Comparison of ENCODE assay signal across 8 cellular contexts in genomic region chr12:118064608-118065007, GRCh38. TPM values are rescaled to one million over a fixed set of nuclear protein-coding genes. Genes with fewer than 3 reads are reported as not detected.
DNase-seq lines count a peak whose midpoint lies in the region; ATAC-seq, FAIRE-seq and TF ChIP-seq lines count a peak whose summit lies in the region.
"Had no signal": no experiment of that assay in that cellular context is flagged by ENCODE, and none has a peak within 500 bp of the region (broad histone marks: within the 10 kb centered on the region; RNA-seq: fewer than 3 reads in every experiment).

No MANE protein-coding gene starts in this region.

- H3K36me3 ChIP-seq in astrocyte (ENCODE audit: insufficient read depth, low read length) (no peaks in the 10 kb centered on the region), neural progenitor cell (no peaks in the 10 kb centered on the region)

- H4K20me1 ChIP-seq in astrocyte (ENCODE audit: insufficient read depth, low read length) (no peaks in the 10 kb centered on the region), neural progenitor cell (ENCODE audit: low read depth) (peaks cover 9% of the 10 kb centered on the region)

- H3K27me3 ChIP-seq in astrocyte (ENCODE audit: insufficient read depth, low read length) (no peaks in the 10 kb centered on the region), neural progenitor cell (no peaks in the 10 kb centered on the region)

- peaks cover 51% of the 10 kb centered on the region for H3F3A ChIP-seq in neural progenitor cell (ENCODE audit: low read depth)

- H3K4me2 ChIP-seq in astrocyte (ENCODE audit: low read length) = no peak overlapping the region
- no peak overlapping the region for H3K4me2 ChIP-seq in neural progenitor cell

- H3K27me3 Mint-ChIP-seq in astrocyte (ENCODE audit: low read depth, unreplicated experiment) (no peaks in the 10 kb centered on the region), neural progenitor cell (ENCODE audit: insufficient read depth, low read depth) (peaks cover 3% of the 10 kb centered on the region)

- no peak overlapping the region for H3K4me3 Mint-ChIP-seq in astrocyte (ENCODE audit: unreplicated experiment)
- peak overlapping the region; percentile 38 for H3K4me3 Mint-ChIP-seq in neural progenitor cell

- no peak overlapping the region for H3K27ac ChIP-seq in astrocyte (ENCODE audit: low read depth, low read length)
- no peak overlapping the region for H3K27ac ChIP-seq in neural progenitor cell

- peaks cover 25% of the 10 kb centered on the region for H3K79me2 ChIP-seq in astrocyte (ENCODE audit: insufficient read depth, low read length)
- peaks cover 33% of the 10 kb centered on the region for H3K79me2 ChIP-seq in neural progenitor cell (ENCODE audit: low read depth)

- DNase-seq in astrocyte (ENCODE audit: low read depth) = no peak
- peak; percentile 58 for DNase-seq in neural progenitor cell (ENCODE audit: low spot score)
- no peak for DNase-seq in NCI-H2081 (lab: John Stamatoyannopoulos, UW)

- ATAC-seq in HG03354 (IDR thresholded peaks at IDR 0.05; ENCODE audit: poor library complexity, severe bottlenecking, unreplicated experiment) (peak; percentile 64), GM18511 (IDR thresholded peaks at IDR 0.05; ENCODE audit: unreplicated experiment) (no peak), HG03095 (IDR thresholded peaks at IDR 0.05; ENCODE audit: unreplicated experiment) (no peak)

- H3K9me3 ChIP-seq in astrocyte (ENCODE audit: insufficient read depth, low read depth, low read length) (no peaks in the 10 kb centered on the region), neural progenitor cell (ENCODE audit: low read depth) (no peaks in the 10 kb centered on the region)

- H3K4me3 ChIP-seq in astrocyte (ENCODE audit: insufficient read depth, low read depth, low read length) (no peak overlapping the region), neural progenitor cell (no peak overlapping the region)

- peaks cover 12% of the 10 kb centered on the region for H3K4me1 ChIP-seq in astrocyte (ENCODE audit: insufficient read depth, low read length)
- peaks cover 17% of the 10 kb centered on the region for H3K4me1 ChIP-seq in neural progenitor cell

- H3K9me3 Mint-ChIP-seq in astrocyte (ENCODE audit: unreplicated experiment) (no peaks in the 10 kb centered on the region), neural progenitor cell (no peaks in the 10 kb centered on the region)

- TF ChIP-seq CTCF in GM12872 (IDR thresholded peaks at IDR 0.05; ENCODE audit: insufficient read depth, low read depth, low read length) = peak; percentile 61
- TF ChIP-seq CTCF in astrocyte (IDR thresholded peaks at IDR 0.05; ENCODE audit: insufficient read depth, low read depth, low read length) = peak; percentile 19
- peak; percentile 47 for TF ChIP-seq CTCF in neural progenitor cell (IDR thresholded peaks at IDR 0.05)

- no peak overlapping the region for H3K9ac ChIP-seq in astrocyte (ENCODE audit: low read length)
- no peak overlapping the region for H3K9ac ChIP-seq in neural progenitor cell

- H2AFZ ChIP-seq in astrocyte (ENCODE audit: low read depth, low read length) (no peak overlapping the region), neural progenitor cell (replicated peaks) (no peak overlapping the region)

- H3K4me1 Mint-ChIP-seq in astrocyte (ENCODE audit: low read depth, unreplicated experiment) (peaks cover 24% of the 10 kb centered on the region), neural progenitor cell (peaks cover 24% of the 10 kb centered on the region)

- no peak for FAIRE-seq in astrocyte (lab: Jason Lieb, UNC)
- FAIRE-seq: islet of Langerhans had no signal

- H3K36me3 Mint-ChIP-seq in astrocyte (ENCODE audit: low read depth, unreplicated experiment) (no peaks in the 10 kb centered on the region), neural progenitor cell (peaks cover 6% of the 10 kb centered on the region)

- H3K27ac Mint-ChIP-seq in astrocyte (ENCODE audit: unreplicated experiment) (no peak overlapping the region), neural progenitor cell (no peak overlapping the region)

RNA-seq across cellular contexts. Expression of gene WSB2, which starts 3.6 kb away (rescaled TPM):
- total RNA-seq in astrocyte (98.7 and 113 TPM in 2 replicates), neural progenitor cell (ENCODE audit: low replicate concordance) (21.2 and 26.0 TPM in 2 replicates)

RNA-seq across cellular contexts. Expression of gene VSIG10, which starts 39.2 kb away (rescaled TPM):
- total RNA-seq in astrocyte = 9.8 and 12.0 TPM in 2 replicates
- total RNA-seq in neural progenitor cell (ENCODE audit: low replicate concordance) = 22.6 and 57.9 TPM in 2 replicates

RNA-seq across cellular contexts. Expression of gene RFC5, which starts 48.1 kb away (rescaled TPM):
- 4.6 and 5.8 TPM in 2 replicates for total RNA-seq in astrocyte
- 75.8 and 80.3 TPM in 2 replicates for total RNA-seq in neural progenitor cell (ENCODE audit: low replicate concordance)

Comparison
In these comparisons a context has a peak if more than half of its experiments do, and no peak if none do; other contexts are left out.
1. RNA of gene RFC5, which starts 48.1 kb away (total RNA-seq): 75.8 to 80.3 TPM in neural progenitor cell; 4.6 to 5.8 TPM in astrocyte; every median in the first group is over 10 times any median in the second.
2. Peak in every context shown above with its lines, with median percentiles within 50 percentile points of each other: CTCF ChIP-seq.